Comparison of ENCODE assay signal across 19 cellular contexts in the genomic region with DNA sequence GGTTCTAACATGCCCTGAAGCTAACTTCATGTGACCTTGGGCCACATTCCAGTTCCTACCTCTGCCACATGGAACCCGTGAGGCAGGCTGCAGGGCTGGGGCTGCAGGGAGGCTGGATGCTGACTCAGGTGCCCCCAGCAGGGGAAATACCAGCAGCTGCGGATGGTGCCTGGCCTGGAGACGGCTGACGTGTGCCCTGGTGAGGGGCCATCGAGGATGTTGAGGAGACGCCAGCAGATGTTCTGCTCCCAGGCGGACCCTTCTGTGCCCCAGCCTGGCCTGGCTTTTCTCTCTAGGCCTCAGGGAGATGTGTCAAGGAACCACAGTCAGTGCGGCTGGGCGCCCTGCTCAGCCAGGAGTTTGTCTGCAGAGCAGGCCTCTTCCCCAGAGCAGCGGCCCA. TPM values are rescaled to one million over a fixed set of nuclear protein-coding genes. Genes with fewer than 3 reads are reported as not detected.
DNase-seq lines count a peak whose midpoint lies in the region; ATAC-seq and TF ChIP-seq lines count a peak whose summit lies in the region.
"Had no signal": no experiment of that assay in that cellular context is flagged by ENCODE, and none has a peak within 500 bp of the region (broad histone marks: within the 10 kb centered on the region; RNA-seq: fewer than 3 reads in every experiment).

No MANE protein-coding gene starts in this region.

- no peak overlapping the region for H3K4ac ChIP-seq in mesendoderm (ENCODE audit: low read depth, low read length)

- peaks cover 12% of the 10 kb centered on the region for H3K36me3 Mint-ChIP-seq in activated CD4-positive, alpha-beta T cell treated with anti-CD3 and anti-CD28 coated beads, Interleukin-2, amount 10 ng/mL, durations not matched to agents 24 days and 14 days (ENCODE audit: low read depth)

- H2AK5ac ChIP-seq in mesendoderm (ENCODE audit: low read length), result no peak overlapping the region

- no CpG with 5 or more reads among the region's 10 CpGs for WGBS in mesendoderm (ENCODE audit: extremely low coverage, insufficient coverage, low lambda C conversion rate)
- WGBS in thyroid gland, 2 donors, result 89 to 96% methylated on average over 10 of the region's 10 CpGs
- WGBS in testis, 2 donors, result 67 to 88% methylated on average over 2 to 10 of the region's 10 CpGs

- H3K9ac ChIP-seq in mesendoderm (ENCODE audit: low read length), result no peak overlapping the region
- H3K9ac ChIP-seq: KMS-11 had no signal

- TF ChIP-seq POLR2A in thyroid gland (IDR thresholded peaks at IDR 0.05), result no peak
- no peak for TF ChIP-seq POLR2A in testis (IDR thresholded peaks at IDR 0.05)

- no peak overlapping the region for H3K4me3 Mint-ChIP-seq in activated CD4-positive, alpha-beta T cell treated with anti-CD3 and anti-CD28 coated beads, Interleukin-2, amount 10 ng/mL, durations not matched to agents 24 days and 14 days
- H3K4me3 Mint-ChIP-seq: activated naive CD8-positive, alpha-beta T cell treated with anti-CD3 and anti-CD28 coated beads, Interleukin-2, amount 50 U/mL, for 24 hours; CD4-positive, CD25-positive, alpha-beta regulatory T cell had no signal

- H3K4me2 ChIP-seq in mesendoderm (ENCODE audit: low read length), result no peak overlapping the region
- H3K4me2 ChIP-seq: KMS-11 had no signal

- ATAC-seq in HG03521 (IDR thresholded peaks at IDR 0.05; ENCODE audit: unreplicated experiment), result no peak
- ATAC-seq: activated naive CD8-positive, alpha-beta T cell treated with anti-CD3 and anti-CD28 coated beads, Interleukin-2, amount 50 U/mL, for 24 hours; HCT116 had no signal

- no peak overlapping the region for H2BK120ac ChIP-seq in mesendoderm (ENCODE audit: low read depth, low read length)

- peaks cover 49% of the 10 kb centered on the region for H3K4me1 Mint-ChIP-seq in activated CD4-positive, alpha-beta T cell treated with anti-CD3 and anti-CD28 coated beads, Interleukin-2, amount 10 ng/mL, durations not matched to agents 24 days and 14 days

- no peak overlapping the region for H3K27ac ChIP-seq in mesendoderm (ENCODE audit: low read depth, low read length)
- H3K27ac ChIP-seq in thyroid gland, result peak overlapping the region; percentile 94 to 100 (median 99)
- H3K27ac ChIP-seq in testis, result no peak overlapping the region
- H3K27ac ChIP-seq: 22Rv1, colonic mucosa, HL-60, KMS-11 had no signal

- peaks cover 26% of the 10 kb centered on the region for H3K79me1 ChIP-seq in mesendoderm (ENCODE audit: low read length)

- H3K27ac Mint-ChIP-seq in activated CD4-positive, alpha-beta T cell treated with anti-CD3 and anti-CD28 coated beads, Interleukin-2, amount 10 ng/mL, durations not matched to agents 24 days and 14 days, result peak overlapping the region; percentile 60
- H3K27ac Mint-ChIP-seq: activated naive CD8-positive, alpha-beta T cell treated with anti-CD3 and anti-CD28 coated beads, Interleukin-2, amount 50 U/mL, for 24 hours; CD4-positive, CD25-positive, alpha-beta regulatory T cell had no signal

- H3K56ac ChIP-seq in mesendoderm (ENCODE audit: low read length), result no peak overlapping the region

- H4K8ac ChIP-seq in mesendoderm (ENCODE audit: low read depth, low read length), result no peak overlapping the region

- H3K9me3 Mint-ChIP-seq in activated CD4-positive, alpha-beta T cell treated with anti-CD3 and anti-CD28 coated beads, Interleukin-2, amount 10 ng/mL, durations not matched to agents 24 days and 14 days, result no peaks in the 10 kb centered on the region
- H3K9me3 Mint-ChIP-seq: activated naive CD8-positive, alpha-beta T cell treated with anti-CD3 and anti-CD28 coated beads, Interleukin-2, amount 50 U/mL, for 24 hours; CD4-positive, CD25-positive, alpha-beta regulatory T cell had no signal

- no peak overlapping the region for H2BK5ac ChIP-seq in mesendoderm (ENCODE audit: low read length)

- intact Hi-C loops in activated CD4-positive, alpha-beta T cell treated with anti-CD3 and anti-CD28 coated beads, Interleukin-2, amount 10 ng/mL, durations not matched to agents 24 days and 14 days (cut with micrococcal nuclease), result loop anchor here (10.0 kb wide), 1 partner anchor 905 kb away; the partner anchor contains the start of gene CACUL1
- intact Hi-C loops in thyroid gland (cut with DNase I), result no loop called here
- intact Hi-C loops in testis (cut with DNase I; ENCODE audit: low total_unique reads), result no loop called here

- no peaks in the 10 kb centered on the region for H3K27me3 Mint-ChIP-seq in activated CD4-positive, alpha-beta T cell treated with anti-CD3 and anti-CD28 coated beads, Interleukin-2, amount 10 ng/mL, durations not matched to agents 24 days and 14 days
- H3K27me3 Mint-ChIP-seq: activated naive CD8-positive, alpha-beta T cell treated with anti-CD3 and anti-CD28 coated beads, Interleukin-2, amount 50 U/mL, for 24 hours; CD4-positive, CD25-positive, alpha-beta regulatory T cell had no signal

- no peak overlapping the region for H4K5ac ChIP-seq in mesendoderm (ENCODE audit: low read length)

- H2BK15ac ChIP-seq in mesendoderm (replicated peaks; ENCODE audit: low read depth), result no peak overlapping the region

- no peaks in the 10 kb centered on the region for H3K36me3 ChIP-seq in mesendoderm (ENCODE audit: control insufficient read depth, insufficient read depth, low read length)
- no peaks in the 10 kb centered on the region for H3K36me3 ChIP-seq in thyroid gland
- H3K36me3 ChIP-seq in testis (ENCODE audit: low read depth, missing control alignments), result no peaks in the 10 kb centered on the region
- H3K36me3 ChIP-seq in MG63, result peaks cover 67% of the 10 kb centered on the region
- H3K36me3 ChIP-seq: colonic mucosa had no signal

- H3K27me3 ChIP-seq in mesendoderm (ENCODE audit: insufficient read depth, low read length, poor library complexity) (no peaks in the 10 kb centered on the region), thyroid gland (no peaks in the 10 kb centered on the region), testis (no peaks in the 10 kb centered on the region), MG63 (no peaks in the 10 kb centered on the region)
- H3K27me3 ChIP-seq: colonic mucosa had no signal

- H3K79me2 ChIP-seq in mesendoderm (ENCODE audit: control insufficient read depth, insufficient read depth, low read length), result peaks cover 32% of the 10 kb centered on the region

- no peak for DNase-seq in activated CD4-positive, alpha-beta T cell treated with anti-CD3 and anti-CD28 coated beads, Interleukin-2, amount 10 ng/mL, durations not matched to agents 24 days and 14 days
- DNase-seq in activated CD4-positive, alpha-beta T cell treated with anti-CD3 and anti-CD28 coated beads, Interleukin-2, amount 50 U/mL, for 1 hour, result no peak
- DNase-seq in dermis blood vessel endothelial cell (peak; percentile 33), mesendoderm (peak; percentile 61), thyroid gland (no peak), testis (no peak), MG63 (no peak)
- DNase-seq: activated CD4-positive, CD25-positive, alpha-beta regulatory T cell; activated naive CD8-positive, alpha-beta T cell treated with anti-CD3 and anti-CD28 coated beads, Interleukin-2, amount 50 U/mL, for 24 hours; activated T-cell treated with anti-CD3 and anti-CD28 coated beads, Interleukin-2, amount 50 U/mL, for 1 hour; CD4-positive, CD25-positive, alpha-beta regulatory T cell; colonic mucosa; NCI-H510A treated with DMSO at 0.1 percent for 48 hours; stimulated activated CD4-positive, alpha-beta T cell treated with anti-CD3 and anti-CD28 coated beads, Interleukin-15, amount 100 ng/mL, for 24 hours had no signal

- H3K9me3 ChIP-seq in thyroid gland (no peaks in the 10 kb centered on the region), testis (no peaks in the 10 kb centered on the region), MG63 (no peaks in the 10 kb centered on the region)
- H3K9me3 ChIP-seq: colonic mucosa had no signal

- no peak overlapping the region for H3K23ac ChIP-seq in mesendoderm (ENCODE audit: low read length)

- H3K18ac ChIP-seq in mesendoderm (ENCODE audit: low read length), result no peak overlapping the region

- H3K4me3 ChIP-seq in mesendoderm (ENCODE audit: low read length) (no peak overlapping the region), thyroid gland (replicated peaks in 1 of 3) (no peak overlapping the region), testis (no peak overlapping the region), MG63 (no peak overlapping the region)
- H3K4me3 ChIP-seq: colonic mucosa had no signal

- H3K4me1 ChIP-seq in mesendoderm (ENCODE audit: control insufficient read depth, low read depth, low read length) (peaks cover 12% of the 10 kb centered on the region), thyroid gland (peaks cover 87 to 97% of the 10 kb centered on the region in 2 donors), testis (peaks cover 35% of the 10 kb centered on the region)
- H3K4me1 ChIP-seq: colonic mucosa had no signal

- TF ChIP-seq CTCF in thyroid gland (IDR thresholded peaks at IDR 0.05), result no peak
- no peak for TF ChIP-seq CTCF in testis (IDR thresholded peaks at IDR 0.05)

RNA-seq across cellular contexts. Expression of gene BAG3, which starts 8.8 kb away (rescaled TPM):
- 27.7 and 29.1 TPM in 2 replicates for total RNA-seq in activated CD4-positive, alpha-beta T cell treated with anti-CD3 and anti-CD28 coated beads, Interleukin-2, amount 10 ng/mL, durations not matched to agents 24 days and 14 days
- total RNA-seq in dermis blood vessel endothelial cell (7.5 and 15.5 TPM in 2 replicates), thyroid gland (10 to 100 TPM; 26.6 to 46.6 (median 38.0) TPM), testis (10 to 100 TPM; 36.7 to 44.8 TPM)
- polyA plus RNA-seq in mesendoderm (2013, experiment 1 of 2), result 16.0 TPM
- polyA plus RNA-seq in mesendoderm (2013, experiment 2 of 2), result 16.9 TPM
- 50.3 TPM for polyA plus RNA-seq in testis (ENCODE audit: insufficient read depth, low read depth, low replicate concordance)
- 26.9 and 31.9 TPM in 2 replicates for total RNA-seq in MG63 (2014; rRNA removed; shearing (Covaris generic); ENCODE audit: low replicate concordance)

Comparison
In these comparisons a context has a peak if more than half of its experiments do, and no peak if none do; other contexts are left out.
1. DNase-seq: peak in dermis blood vessel endothelial cell (single experiment) and mesendoderm (single experiment); none in activated CD4-positive, alpha-beta T cell treated with anti-CD3 and anti-CD28 coated beads, Interleukin-2, amount 10 ng/mL, durations not matched to agents 24 days and 14 days (single experiment), activated CD4-positive, alpha-beta T cell treated with anti-CD3 and anti-CD28 coated beads, Interleukin-2, amount 50 U/mL, for 1 hour (single experiment), thyroid gland (0 of 2), testis (single experiment) and MG63 (single experiment).
2. H3K27ac ChIP-seq: peak in thyroid gland (3 of 3); none in mesendoderm (single experiment) and testis (0 of 2).